ENCODE assay signal across 32 cellular contexts in genomic region chr20:60877071-60877470, GRCh38.
"Had no signal": no experiment of that assay in that cellular context is flagged by ENCODE, and none has a peak within 500 bp of the region (broad histone marks: within the 10 kb centered on the region; RNA-seq: fewer than 3 reads in every experiment).

No MANE protein-coding gene starts in this region.

- H3K4me1 ChIP-seq: SJCRH30 had no signal

- H3K9ac ChIP-seq: SK-N-SH had no signal

- H3K9me3 Mint-ChIP-seq: activated CD4-positive, alpha-beta T cell treated with anti-CD3 and anti-CD28 coated beads, Interleukin-2, amount 10 ng/mL, durations not matched to agents 7 days and 5 days; activated naive CD8-positive, alpha-beta T cell treated with anti-CD3 and anti-CD28 coated beads for 36 hours; T-helper 1 cell treated with Interleukin-12 subunit alpha and Interleukin-12 subunit beta and Interleukin-4 antibody, amounts not matched to agents 30 μg/mL and 1 μg/mL, for 36 hours; T-helper 2 cell treated with Interferon-gamma antibody and Interleukin-4, amounts not matched to agents 5 μg/mL and 100 μg/mL, for 36 hours had no signal

- H3K27ac Mint-ChIP-seq: activated CD4-positive, alpha-beta T cell treated with anti-CD3 and anti-CD28 coated beads for 36 hours; activated CD4-positive, alpha-beta T cell treated with anti-CD3 and anti-CD28 coated beads, Interleukin-2, amount 10 ng/mL, durations not matched to agents 7 days and 5 days; activated CD8-positive, alpha-beta T cell treated with anti-CD3 and anti-CD28 coated beads, Interleukin-2, amount 10 ng/mL, durations not matched to agents 7 days and 5 days; activated naive CD8-positive, alpha-beta T cell treated with anti-CD3 and anti-CD28 coated beads for 36 hours; T-helper 1 cell treated with Interleukin-12 subunit alpha and Interleukin-12 subunit beta and Interleukin-4 antibody, amounts not matched to agents 30 μg/mL and 1 μg/mL, for 36 hours; T-helper 2 cell treated with Interferon-gamma antibody and Interleukin-4, amounts not matched to agents 5 μg/mL and 100 μg/mL, for 36 hours; WTC11 had no signal

- H3K36me3 ChIP-seq: brain microvascular endothelial cell, MG63, SJCRH30 had no signal

- DNase-seq: activated CD4-positive, alpha-beta T cell treated with anti-CD3 and anti-CD28 coated beads for 36 hours; activated CD4-positive, alpha-beta T cell treated with anti-CD3 and anti-CD28 coated beads, Interleukin-2, amount 10 ng/mL, durations not matched to agents 7 days and 5 days; activated CD4-positive, alpha-beta T cell treated with anti-CD3 and anti-CD28 coated beads, Interleukin-2, amount 50 U/mL, for 48 hours; activated CD8-positive, alpha-beta T cell treated with anti-CD3 and anti-CD28 coated beads, Interleukin-2, amount 10 ng/mL, durations not matched to agents 7 days and 5 days; activated effector memory CD4-positive, alpha-beta T cell treated with Interleukin-2 at 50 U/mL for 16 hours; activated naive CD4-positive, alpha-beta T cell; activated naive CD4-positive, alpha-beta T cell treated with anti-CD3 and anti-CD28 coated beads, Interleukin-2, amount 50 U/mL, for 16 hours; activated naive CD8-positive, alpha-beta T cell treated with anti-CD3 and anti-CD28 coated beads for 36 hours; activated T-cell treated with anti-CD3 and anti-CD28 coated beads, Interleukin-2, amount 50 U/mL, for 48 hours; amniotic stem cell; aorta; brain microvascular endothelial cell; central memory CD4-positive, alpha-beta T cell; Kasumi-1; KG1; MG63; NCI-H1048; NCI-H1105 treated with DMSO at 0.1 percent for 48 hours; NCI-H1436; NCI-H1694 treated with DMSO at 0.1 percent for 48 hours; NCI-H2029; NCI-H345; NCI-H526 treated with DMSO at 0.1 percent for 48 hours; NCI-H774; SHP77; SJCRH30; SK-N-SH had no signal

- H3K4me3 Mint-ChIP-seq: activated CD4-positive, alpha-beta T cell treated with anti-CD3 and anti-CD28 coated beads for 36 hours; activated CD4-positive, alpha-beta T cell treated with anti-CD3 and anti-CD28 coated beads, Interleukin-2, amount 10 ng/mL, durations not matched to agents 7 days and 5 days; activated CD8-positive, alpha-beta T cell treated with anti-CD3 and anti-CD28 coated beads, Interleukin-2, amount 10 ng/mL, durations not matched to agents 7 days and 5 days; activated naive CD8-positive, alpha-beta T cell treated with anti-CD3 and anti-CD28 coated beads for 36 hours; T-helper 1 cell treated with Interleukin-12 subunit alpha and Interleukin-12 subunit beta and Interleukin-4 antibody, amounts not matched to agents 30 μg/mL and 1 μg/mL, for 36 hours; T-helper 2 cell treated with Interferon-gamma antibody and Interleukin-4, amounts not matched to agents 5 μg/mL and 100 μg/mL, for 36 hours; WTC11 had no signal

- H3K27ac ChIP-seq: brain microvascular endothelial cell, SJCRH30 had no signal

- H3K4me3 ChIP-seq: MG63, SJCRH30 had no signal

- H3K4me2 ChIP-seq: SK-N-SH had no signal

- H3K27me3 ChIP-seq: brain microvascular endothelial cell, MG63 had no signal

- ATAC-seq: activated CD4-positive, alpha-beta T cell treated with anti-CD3 and anti-CD28 coated beads for 36 hours; activated CD4-positive, CD25-positive, alpha-beta regulatory T cell treated with anti-CD3 and anti-CD28 coated beads, Interleukin-2, amount 50 U/mL, for 24 hours; activated CD8-positive, alpha-beta T cell treated with anti-CD3 and anti-CD28 coated beads, Interleukin-2, amount 10 ng/mL, durations not matched to agents 7 days and 5 days; Panc1; WTC11 had no signal

- H3K4me1 Mint-ChIP-seq: activated CD4-positive, alpha-beta T cell treated with anti-CD3 and anti-CD28 coated beads for 36 hours; activated CD4-positive, alpha-beta T cell treated with anti-CD3 and anti-CD28 coated beads, Interleukin-2, amount 10 ng/mL, durations not matched to agents 7 days and 5 days; activated naive CD8-positive, alpha-beta T cell treated with anti-CD3 and anti-CD28 coated beads for 36 hours; WTC11 had no signal

- H3K27me3 Mint-ChIP-seq: activated CD4-positive, alpha-beta T cell treated with anti-CD3 and anti-CD28 coated beads, Interleukin-2, amount 10 ng/mL, durations not matched to agents 7 days and 5 days; activated naive CD8-positive, alpha-beta T cell treated with anti-CD3 and anti-CD28 coated beads for 36 hours had no signal

- H3K36me3 Mint-ChIP-seq: activated naive CD8-positive, alpha-beta T cell treated with anti-CD3 and anti-CD28 coated beads for 36 hours had no signal
